Comparison of ENCODE assay signal across 11 cellular contexts in the genomic region with DNA sequence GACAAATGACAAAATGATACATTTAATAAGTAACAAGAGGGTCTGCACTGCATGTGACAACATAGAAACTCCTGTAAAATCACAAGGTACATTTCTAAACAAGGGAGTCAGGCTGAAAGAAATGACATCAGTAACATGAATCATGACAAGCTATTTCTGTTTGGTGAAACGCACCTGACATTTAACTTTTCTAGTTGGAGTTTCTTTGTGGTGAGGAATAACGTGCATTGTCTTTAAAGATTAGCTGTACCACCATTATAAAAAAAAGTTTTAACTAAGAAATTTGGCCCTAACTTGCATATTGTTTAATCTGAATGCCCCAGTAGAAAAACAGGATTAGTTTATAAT.
DNase-seq lines count a peak whose midpoint lies in the region; ATAC-seq lines count a peak whose summit lies in the region.
"Had no signal": no experiment of that assay in that cellular context is flagged by ENCODE, and none has a peak within 500 bp of the region (broad histone marks: within the 10 kb centered on the region; RNA-seq: fewer than 3 reads in every experiment).

No MANE protein-coding gene starts in this region.

- H3K27me3 Mint-ChIP-seq in activated T-cell treated with anti-CD3 and anti-CD28 coated beads, Interleukin-2, amount 50 U/mL, for 72 hours (ENCODE audit: low read depth), result no peaks in the 10 kb centered on the region
- no peaks in the 10 kb centered on the region for H3K27me3 Mint-ChIP-seq in activated T-helper 17 cell treated with anti-CD3 and anti-CD28 coated beads, Interleukin-2, amount 50 U/mL, for 72 hours
- H3K27me3 Mint-ChIP-seq in stimulated activated naive CD8-positive, alpha-beta T cell treated with anti-CD3 and anti-CD28 coated beads, Interleukin-15, amount 100 ng/mL, for 72 hours, result no peaks in the 10 kb centered on the region

- no peak for DNase-seq in activated T-cell treated with anti-CD3 and anti-CD28 coated beads, Interleukin-2, amount 50 U/mL, for 72 hours
- no peak for DNase-seq in activated T-cell treated with anti-CD3 and anti-CD28 coated beads for 4 hours
- no peak for DNase-seq in stimulated activated naive CD8-positive, alpha-beta T cell treated with anti-CD3 and anti-CD28 coated beads, Interleukin-15, amount 100 ng/mL, for 72 hours
- no peak for DNase-seq in hypothalamus (lab: John Stamatoyannopoulos, UW)
- DNase-seq in central memory CD4-positive, alpha-beta T cell, result no peak
- no peak for DNase-seq in middle frontal gyrus (ENCODE audit: extremely low spot score, low spot score)
- DNase-seq: GOT3, NCI-H446 treated with DMSO at 0.1 percent for 48 hours, psoas muscle had no signal

- peaks cover 6 to 16% of the 10 kb centered on the region in 2 donors for H3K36me3 Mint-ChIP-seq in activated T-cell treated with anti-CD3 and anti-CD28 coated beads, Interleukin-2, amount 50 U/mL, for 72 hours (ENCODE audit: insufficient read depth in 2 of 2)
- peaks cover 53% of the 10 kb centered on the region for H3K36me3 Mint-ChIP-seq in activated T-helper 17 cell treated with anti-CD3 and anti-CD28 coated beads, Interleukin-2, amount 50 U/mL, for 72 hours (ENCODE audit: low read depth)

- no peaks in the 10 kb centered on the region for H3K9me3 Mint-ChIP-seq in activated T-cell treated with anti-CD3 and anti-CD28 coated beads, Interleukin-2, amount 50 U/mL, for 72 hours
- H3K9me3 Mint-ChIP-seq in activated T-helper 17 cell treated with anti-CD3 and anti-CD28 coated beads, Interleukin-2, amount 50 U/mL, for 72 hours, result no peaks in the 10 kb centered on the region
- no peaks in the 10 kb centered on the region for H3K9me3 Mint-ChIP-seq in stimulated activated naive CD8-positive, alpha-beta T cell treated with anti-CD3 and anti-CD28 coated beads, Interleukin-15, amount 100 ng/mL, for 72 hours

- peak overlapping the region; percentile 97 for H3K27ac Mint-ChIP-seq in activated T-cell treated with anti-CD3 and anti-CD28 coated beads, Interleukin-2, amount 50 U/mL, for 72 hours
- peak overlapping the region; percentile 66 for H3K27ac Mint-ChIP-seq in activated T-helper 17 cell treated with anti-CD3 and anti-CD28 coated beads, Interleukin-2, amount 50 U/mL, for 72 hours
- H3K27ac Mint-ChIP-seq in stimulated activated naive CD8-positive, alpha-beta T cell treated with anti-CD3 and anti-CD28 coated beads, Interleukin-15, amount 100 ng/mL, for 72 hours, result peak overlapping the region; percentile 55 to 91

- peaks cover 50% of the 10 kb centered on the region for H3K4me1 Mint-ChIP-seq in activated T-cell treated with anti-CD3 and anti-CD28 coated beads, Interleukin-2, amount 50 U/mL, for 72 hours (ENCODE audit: low read depth)
- peaks cover 38% of the 10 kb centered on the region for H3K4me1 Mint-ChIP-seq in activated T-helper 17 cell treated with anti-CD3 and anti-CD28 coated beads, Interleukin-2, amount 50 U/mL, for 72 hours
- peaks cover 55% of the 10 kb centered on the region for H3K4me1 Mint-ChIP-seq in stimulated activated naive CD8-positive, alpha-beta T cell treated with anti-CD3 and anti-CD28 coated beads, Interleukin-15, amount 100 ng/mL, for 72 hours

- peak overlapping the region; percentile 59 to 87 for H3K4me3 Mint-ChIP-seq in activated T-cell treated with anti-CD3 and anti-CD28 coated beads, Interleukin-2, amount 50 U/mL, for 72 hours
- H3K4me3 Mint-ChIP-seq in activated T-helper 17 cell treated with anti-CD3 and anti-CD28 coated beads, Interleukin-2, amount 50 U/mL, for 72 hours, result peak overlapping the region; percentile 58
- H3K4me3 Mint-ChIP-seq in stimulated activated naive CD8-positive, alpha-beta T cell treated with anti-CD3 and anti-CD28 coated beads, Interleukin-15, amount 100 ng/mL, for 72 hours, result peak overlapping the region; percentile 53 to 65

- ATAC-seq in activated T-cell treated with anti-CD3 and anti-CD28 coated beads, Interleukin-2, amount 50 U/mL, for 72 hours (replicated peaks in 1 of 2), result peak; percentile 65 to 71
- peak; percentile 54 for ATAC-seq in HG03060 (IDR thresholded peaks at IDR 0.05; ENCODE audit: low read depth, unreplicated experiment)
- ATAC-seq in activated T-helper 17 cell treated with anti-CD3 and anti-CD28 coated beads, Interleukin-2, amount 50 U/mL, for 72 hours (replicated peaks), result peak; percentile 62
- peak; percentile 65 for ATAC-seq in stimulated activated naive CD8-positive, alpha-beta T cell treated with anti-CD3 and anti-CD28 coated beads, Interleukin-15, amount 100 ng/mL, for 72 hours
